In genomic region chr18:56294484-56295183, GRCh38 we compare ENCODE assay signal across 18 cellular contexts.
DNase-seq lines count a peak whose midpoint lies in the region; ATAC-seq and TF ChIP-seq lines count a peak whose summit lies in the region.
"Had no signal": no experiment of that assay in that cellular context is flagged by ENCODE, and none has a peak within 500 bp of the region (broad histone marks: within the 10 kb centered on the region; RNA-seq: fewer than 3 reads in every experiment).

No MANE protein-coding gene starts in this region.

- peak overlapping the region; percentile 24 for H3K27ac Mint-ChIP-seq in dendritic cell treated with granulocyte-macrophage colony-stimulating factor and Interleukin-4, amounts not matched to agents 40 ng/mL and 50 ng/mL, for 4 days
- no peak overlapping the region for H3K27ac Mint-ChIP-seq in nephron progenitor cell
- H3K27ac Mint-ChIP-seq: CD4-positive, alpha-beta T cell; T-helper 17 cell had no signal

- DNase-seq in NOMO-1 treated with dmso at 0.1 percent for 144 hours (lab: John Stamatoyannopoulos, UW; ENCODE audit: unreplicated experiment) (peak; percentile 23), nephron progenitor cell (no peak), NCI-H1048 (lab: John Stamatoyannopoulos, UW) (no peak), RKO (ENCODE audit: low spot score) (no peak), AG08395 (ENCODE audit: low spot score) (no peak)
- DNase-seq: Calu3; CD4-positive, alpha-beta T cell; DMS79; HCEC 1CT; NCI-H187 treated with DMSO at 0.1 percent for 48 hours; NCI-H510A; SK-N-SH; T-helper 17 cell had no signal

- H3K27me3 Mint-ChIP-seq in dendritic cell treated with granulocyte-macrophage colony-stimulating factor and Interleukin-4, amounts not matched to agents 40 ng/mL and 50 ng/mL, for 4 days: no peaks in the 10 kb centered on the region
- H3K27me3 Mint-ChIP-seq in nephron progenitor cell (ENCODE audit: low read depth, poor library complexity): no peaks in the 10 kb centered on the region
- H3K27me3 Mint-ChIP-seq: CD4-positive, alpha-beta T cell; T-helper 17 cell had no signal

- no peak overlapping the region for H3K4me3 ChIP-seq in BLaER1
- H3K4me3 ChIP-seq: K562 had no signal

- peak overlapping the region; percentile 11; the same call in 1 of the 2 replicates for H3K9ac ChIP-seq in BLaER1
- H3K9ac ChIP-seq: SK-N-SH had no signal

- peak overlapping the region; percentile 55 for H3K4me3 Mint-ChIP-seq in dendritic cell treated with granulocyte-macrophage colony-stimulating factor and Interleukin-4, amounts not matched to agents 40 ng/mL and 50 ng/mL, for 4 days
- H3K4me3 Mint-ChIP-seq in nephron progenitor cell: no peak overlapping the region
- H3K4me3 Mint-ChIP-seq: CD4-positive, alpha-beta T cell; T-helper 17 cell had no signal

- H3K4me1 Mint-ChIP-seq in dendritic cell treated with granulocyte-macrophage colony-stimulating factor and Interleukin-4, amounts not matched to agents 40 ng/mL and 50 ng/mL, for 4 days (ENCODE audit: low read depth): peaks cover 20% of the 10 kb centered on the region
- H3K4me1 Mint-ChIP-seq in nephron progenitor cell: no peaks in the 10 kb centered on the region
- H3K4me1 Mint-ChIP-seq: T-helper 17 cell had no signal

- ATAC-seq in HG02884 (IDR thresholded peaks at IDR 0.05; ENCODE audit: unreplicated experiment): peak; percentile 49
- ATAC-seq: K562, Right ventricle myocardium inferior, T-helper 17 cell had no signal

- peak overlapping the region; percentile 57 for H3K27ac ChIP-seq in BLaER1

- intact Hi-C loops in dendritic cell treated with granulocyte-macrophage colony-stimulating factor and Interleukin-4, amounts not matched to agents 40 ng/mL and 50 ng/mL, for 4 days (cut with micrococcal nuclease): no loop called here

- H3K36me3 Mint-ChIP-seq in dendritic cell treated with granulocyte-macrophage colony-stimulating factor and Interleukin-4, amounts not matched to agents 40 ng/mL and 50 ng/mL, for 4 days (ENCODE audit: low read depth): no peaks in the 10 kb centered on the region
- no peaks in the 10 kb centered on the region for H3K36me3 Mint-ChIP-seq in nephron progenitor cell (ENCODE audit: low read depth)

- no peaks in the 10 kb centered on the region for H3K27me3 ChIP-seq in BLaER1

- H3K9me3 ChIP-seq in BLaER1: peaks cover 15% of the 10 kb centered on the region
- H3K9me3 ChIP-seq: SK-N-SH had no signal

- H3K9me3 Mint-ChIP-seq in dendritic cell treated with granulocyte-macrophage colony-stimulating factor and Interleukin-4, amounts not matched to agents 40 ng/mL and 50 ng/mL, for 4 days: no peaks in the 10 kb centered on the region
- H3K9me3 Mint-ChIP-seq in nephron progenitor cell: no peaks in the 10 kb centered on the region
- H3K9me3 Mint-ChIP-seq: CD4-positive, alpha-beta T cell had no signal

- peak overlapping the region; percentile 70 for H3K4me2 ChIP-seq in BLaER1
- H3K4me2 ChIP-seq: SK-N-SH had no signal

- H3K36me3 ChIP-seq in BLaER1: no peaks in the 10 kb centered on the region

- H4K20me1 ChIP-seq in BLaER1: no peaks in the 10 kb centered on the region

- no peak for TF ChIP-seq CTCF in nephron progenitor cell (IDR thresholded peaks at IDR 0.05)

- peaks cover 40% of the 10 kb centered on the region for H3K4me1 ChIP-seq in BLaER1
